12 cellular contexts compared by ENCODE assay signal in the genomic region with DNA sequence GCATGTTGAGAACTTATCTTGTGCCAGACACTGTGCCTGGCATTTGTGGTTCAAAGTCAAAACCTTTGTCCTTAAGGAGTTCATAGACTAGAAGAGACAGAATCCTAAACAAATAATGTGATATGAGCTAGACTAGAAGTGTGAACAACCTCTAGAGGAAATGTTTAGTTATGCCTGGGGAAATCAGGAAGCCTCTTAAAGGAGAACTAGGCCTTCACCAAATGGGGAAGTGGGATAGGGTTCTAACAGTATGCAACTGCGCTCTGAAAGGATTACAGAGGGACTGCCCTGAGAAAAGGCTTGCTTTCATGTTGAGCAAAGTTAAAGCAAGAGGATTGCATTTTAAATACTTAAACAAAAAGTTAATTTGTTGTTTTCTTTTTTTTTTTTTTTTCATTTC. TPM values are rescaled to one million over a fixed set of nuclear protein-coding genes. Genes with fewer than 3 reads are reported as not detected.
DNase-seq lines count a peak whose midpoint lies in the region; ATAC-seq and TF ChIP-seq lines count a peak whose summit lies in the region.
"Had no signal": no experiment of that assay in that cellular context is flagged by ENCODE, and none has a peak within 500 bp of the region (broad histone marks: within the 10 kb centered on the region; RNA-seq: fewer than 3 reads in every experiment).

No MANE protein-coding gene starts in this region.

- H3K36me3 ChIP-seq in thymus (ENCODE audit: control insufficient read depth, insufficient read depth), result peaks cover 47% of the 10 kb centered on the region

- H3K27ac ChIP-seq in HL-60 (replicated peaks) (peak overlapping the region; percentile 80), thymus (ENCODE audit: low read depth) (peak overlapping the region; percentile 5)
- H3K27ac ChIP-seq: parathyroid adenoma had no signal

- H3K27me3 ChIP-seq in HL-60 (ENCODE audit: insufficient read depth, poor library complexity, severe bottlenecking), result no peaks in the 10 kb centered on the region
- H3K27me3 ChIP-seq in thymus (ENCODE audit: control insufficient read depth, insufficient read depth), result no peaks in the 10 kb centered on the region
- H3K27me3 ChIP-seq: esophagus muscularis mucosa had no signal

- no peak for TF ChIP-seq CTCF in HL-60 (IDR thresholded peaks at IDR 0.05; ENCODE audit: insufficient read depth, low read length)

- 70% methylated on average over 1 of the region's 1 CpG for WGBS in thymus

- H3K4me3 Mint-ChIP-seq in activated T-helper 1 cell treated with anti-CD3 and anti-CD28 coated beads, Interleukin-12 subunit alpha, Interleukin-12 subunit beta, Interleukin-2, Interleukin-4 antibody, amounts not matched to agents 30 ng/mL and 10 ng/mL and 1 ng/mL, durations not matched to agents 14 hours and 24 hours and 36 hours, result no peak overlapping the region

- no peaks in the 10 kb centered on the region for H3K9me3 Mint-ChIP-seq in activated T-helper 1 cell treated with anti-CD3 and anti-CD28 coated beads, Interleukin-12 subunit alpha, Interleukin-12 subunit beta, Interleukin-2, Interleukin-4 antibody, amounts not matched to agents 30 ng/mL and 10 ng/mL and 1 ng/mL, durations not matched to agents 14 hours and 24 hours and 36 hours

- H3K4me3 ChIP-seq in HL-60 (replicated peaks; ENCODE audit: insufficient read depth, low read length), result no peak overlapping the region
- no peak overlapping the region for H3K4me3 ChIP-seq in thymus (ENCODE audit: low read length)
- H3K4me3 ChIP-seq: esophagus muscularis mucosa had no signal

- ATAC-seq in GM18907 (IDR thresholded peaks at IDR 0.05; ENCODE audit: unreplicated experiment), result peak; percentile 34
- ATAC-seq: activated CD4-positive, CD25-positive, alpha-beta regulatory T cell treated with anti-CD3 and anti-CD28 coated beads, Interleukin-2, amount 50 U/mL, for 24 hours had no signal

- peaks cover 10% of the 10 kb centered on the region for H3K4me1 ChIP-seq in thymus (ENCODE audit: control insufficient read depth, insufficient read depth, low read length)

- DNase-seq in HL-60 (ENCODE audit: low read depth in 1 of 2, low spot score in 1 of 2) (peak in 1 of 2 experiments; percentile 86), HCEC 1CT (no peak), NCI-H2196 (lab: John Stamatoyannopoulos, UW; ENCODE audit: unreplicated experiment) (no peak)
- no peak for DNase-seq in activated T-helper 1 cell treated with anti-CD3 and anti-CD28 coated beads, Interleukin-12 subunit alpha, Interleukin-12 subunit beta, Interleukin-2, Interleukin-4 antibody, amounts not matched to agents 30 ng/mL and 10 ng/mL and 1 ng/mL, durations not matched to agents 14 hours and 24 hours and 36 hours (ENCODE audit: low spot score)
- DNase-seq in stimulated activated CD4-positive, alpha-beta T cell treated with anti-CD3 and anti-CD28 coated beads, Interleukin-4, amount 100 ng/mL, for 24 hours, result no peak
- DNase-seq: EL, NCI-H1092 treated with DMSO at 0.1 percent for 48 hours had no signal

- H3K9me3 ChIP-seq in thymus (ENCODE audit: control insufficient read depth), result no peaks in the 10 kb centered on the region
- H3K9me3 ChIP-seq: esophagus muscularis mucosa had no signal

- intact Hi-C loops in activated T-helper 1 cell treated with anti-CD3 and anti-CD28 coated beads, Interleukin-12 subunit alpha, Interleukin-12 subunit beta, Interleukin-2, Interleukin-4 antibody, amounts not matched to agents 30 ng/mL and 10 ng/mL and 1 ng/mL, durations not matched to agents 14 hours and 24 hours and 36 hours (cut with micrococcal nuclease), result loop anchor here (10.0 kb wide), 1 partner anchor 420 kb away; the partner anchor contains the start of genes COASY and MLX

- peaks cover 39% of the 10 kb centered on the region for H3K36me3 Mint-ChIP-seq in activated T-helper 1 cell treated with anti-CD3 and anti-CD28 coated beads, Interleukin-12 subunit alpha, Interleukin-12 subunit beta, Interleukin-2, Interleukin-4 antibody, amounts not matched to agents 30 ng/mL and 10 ng/mL and 1 ng/mL, durations not matched to agents 14 hours and 24 hours and 36 hours (ENCODE audit: low read depth)

- peak overlapping the region; percentile 2 for H3K27ac Mint-ChIP-seq in activated T-helper 1 cell treated with anti-CD3 and anti-CD28 coated beads, Interleukin-12 subunit alpha, Interleukin-12 subunit beta, Interleukin-2, Interleukin-4 antibody, amounts not matched to agents 30 ng/mL and 10 ng/mL and 1 ng/mL, durations not matched to agents 14 hours and 24 hours and 36 hours

- peaks cover 33% of the 10 kb centered on the region for H3K4me1 Mint-ChIP-seq in activated T-helper 1 cell treated with anti-CD3 and anti-CD28 coated beads, Interleukin-12 subunit alpha, Interleukin-12 subunit beta, Interleukin-2, Interleukin-4 antibody, amounts not matched to agents 30 ng/mL and 10 ng/mL and 1 ng/mL, durations not matched to agents 14 hours and 24 hours and 36 hours (ENCODE audit: low read depth)

- no peaks in the 10 kb centered on the region for H3K27me3 Mint-ChIP-seq in activated T-helper 1 cell treated with anti-CD3 and anti-CD28 coated beads, Interleukin-12 subunit alpha, Interleukin-12 subunit beta, Interleukin-2, Interleukin-4 antibody, amounts not matched to agents 30 ng/mL and 10 ng/mL and 1 ng/mL, durations not matched to agents 14 hours and 24 hours and 36 hours (ENCODE audit: insufficient read depth)

RNA-seq across cellular contexts. Expression of gene RUNDC1, which starts 4.9 kb away (rescaled TPM):
- 16.9 and 18.8 TPM in 2 replicates for total RNA-seq in activated T-helper 1 cell treated with anti-CD3 and anti-CD28 coated beads, Interleukin-12 subunit alpha, Interleukin-12 subunit beta, Interleukin-2, Interleukin-4 antibody, amounts not matched to agents 30 ng/mL and 10 ng/mL and 1 ng/mL, durations not matched to agents 14 hours and 24 hours and 36 hours
- 8.8 TPM for polyA plus RNA-seq in thymus

RNA-seq across cellular contexts. Expression of gene PTGES3L, which starts 5.3 kb away (rescaled TPM):
- total RNA-seq in activated T-helper 1 cell treated with anti-CD3 and anti-CD28 coated beads, Interleukin-12 subunit alpha, Interleukin-12 subunit beta, Interleukin-2, Interleukin-4 antibody, amounts not matched to agents 30 ng/mL and 10 ng/mL and 1 ng/mL, durations not matched to agents 14 hours and 24 hours and 36 hours, result 1.0 and 1.6 TPM in 2 replicates
- polyA plus RNA-seq in thymus, result 1.1 TPM

RNA-seq across cellular contexts. Expression of gene RPL27, which starts 13.0 kb away (rescaled TPM):
- total RNA-seq in activated T-helper 1 cell treated with anti-CD3 and anti-CD28 coated beads, Interleukin-12 subunit alpha, Interleukin-12 subunit beta, Interleukin-2, Interleukin-4 antibody, amounts not matched to agents 30 ng/mL and 10 ng/mL and 1 ng/mL, durations not matched to agents 14 hours and 24 hours and 36 hours, result 1,049 and 1,126 TPM in 2 replicates
- polyA plus RNA-seq in thymus, result 4,515 TPM

RNA-seq across cellular contexts. Expression of gene AARSD1, which starts 21.0 kb away (rescaled TPM):
- total RNA-seq in activated T-helper 1 cell treated with anti-CD3 and anti-CD28 coated beads, Interleukin-12 subunit alpha, Interleukin-12 subunit beta, Interleukin-2, Interleukin-4 antibody, amounts not matched to agents 30 ng/mL and 10 ng/mL and 1 ng/mL, durations not matched to agents 14 hours and 24 hours and 36 hours, result 78.2 and 85.5 TPM in 2 replicates
- 42.5 TPM for polyA plus RNA-seq in thymus

RNA-seq across cellular contexts. Expression of gene IFI35, which starts 21.4 kb away (rescaled TPM):
- 65.8 and 67.0 TPM in 2 replicates for total RNA-seq in activated T-helper 1 cell treated with anti-CD3 and anti-CD28 coated beads, Interleukin-12 subunit alpha, Interleukin-12 subunit beta, Interleukin-2, Interleukin-4 antibody, amounts not matched to agents 30 ng/mL and 10 ng/mL and 1 ng/mL, durations not matched to agents 14 hours and 24 hours and 36 hours
- 47.6 TPM for polyA plus RNA-seq in thymus
